In the genomic region with DNA sequence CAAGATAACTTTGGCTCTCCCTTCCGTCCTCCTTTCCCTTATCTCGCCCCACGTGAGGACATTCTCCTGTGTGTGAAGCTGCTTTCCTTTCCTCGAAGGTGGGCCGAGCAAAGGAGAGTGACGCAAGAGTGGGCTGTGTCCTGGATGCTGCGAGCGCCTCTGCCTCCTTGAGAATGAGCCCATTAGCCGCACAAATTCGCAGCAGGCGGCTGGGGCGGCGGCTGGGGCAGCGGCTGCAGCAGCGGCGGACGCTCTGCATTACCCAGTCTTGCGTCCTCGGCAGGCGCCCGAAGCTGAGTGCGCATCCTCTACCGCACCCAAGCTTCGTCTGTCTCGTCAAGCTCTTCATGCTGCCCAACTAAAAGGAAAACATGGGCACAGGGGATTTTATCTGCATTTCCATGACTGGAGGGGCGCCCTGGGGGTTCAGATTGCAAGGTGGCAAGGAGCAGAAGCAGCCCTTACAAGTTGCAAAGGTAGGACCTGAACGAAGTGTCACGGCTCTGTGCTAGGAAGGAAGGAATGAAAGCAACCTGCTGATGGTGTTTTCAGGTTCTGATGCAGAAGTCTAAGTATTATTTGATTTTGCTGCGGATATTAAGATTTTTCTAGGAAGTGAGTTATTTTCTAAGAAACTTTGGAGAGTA, we compare ENCODE assay signal across 1 cellular context.
TF ChIP-seq lines count a peak whose summit lies in the region.

A gene with protein sequence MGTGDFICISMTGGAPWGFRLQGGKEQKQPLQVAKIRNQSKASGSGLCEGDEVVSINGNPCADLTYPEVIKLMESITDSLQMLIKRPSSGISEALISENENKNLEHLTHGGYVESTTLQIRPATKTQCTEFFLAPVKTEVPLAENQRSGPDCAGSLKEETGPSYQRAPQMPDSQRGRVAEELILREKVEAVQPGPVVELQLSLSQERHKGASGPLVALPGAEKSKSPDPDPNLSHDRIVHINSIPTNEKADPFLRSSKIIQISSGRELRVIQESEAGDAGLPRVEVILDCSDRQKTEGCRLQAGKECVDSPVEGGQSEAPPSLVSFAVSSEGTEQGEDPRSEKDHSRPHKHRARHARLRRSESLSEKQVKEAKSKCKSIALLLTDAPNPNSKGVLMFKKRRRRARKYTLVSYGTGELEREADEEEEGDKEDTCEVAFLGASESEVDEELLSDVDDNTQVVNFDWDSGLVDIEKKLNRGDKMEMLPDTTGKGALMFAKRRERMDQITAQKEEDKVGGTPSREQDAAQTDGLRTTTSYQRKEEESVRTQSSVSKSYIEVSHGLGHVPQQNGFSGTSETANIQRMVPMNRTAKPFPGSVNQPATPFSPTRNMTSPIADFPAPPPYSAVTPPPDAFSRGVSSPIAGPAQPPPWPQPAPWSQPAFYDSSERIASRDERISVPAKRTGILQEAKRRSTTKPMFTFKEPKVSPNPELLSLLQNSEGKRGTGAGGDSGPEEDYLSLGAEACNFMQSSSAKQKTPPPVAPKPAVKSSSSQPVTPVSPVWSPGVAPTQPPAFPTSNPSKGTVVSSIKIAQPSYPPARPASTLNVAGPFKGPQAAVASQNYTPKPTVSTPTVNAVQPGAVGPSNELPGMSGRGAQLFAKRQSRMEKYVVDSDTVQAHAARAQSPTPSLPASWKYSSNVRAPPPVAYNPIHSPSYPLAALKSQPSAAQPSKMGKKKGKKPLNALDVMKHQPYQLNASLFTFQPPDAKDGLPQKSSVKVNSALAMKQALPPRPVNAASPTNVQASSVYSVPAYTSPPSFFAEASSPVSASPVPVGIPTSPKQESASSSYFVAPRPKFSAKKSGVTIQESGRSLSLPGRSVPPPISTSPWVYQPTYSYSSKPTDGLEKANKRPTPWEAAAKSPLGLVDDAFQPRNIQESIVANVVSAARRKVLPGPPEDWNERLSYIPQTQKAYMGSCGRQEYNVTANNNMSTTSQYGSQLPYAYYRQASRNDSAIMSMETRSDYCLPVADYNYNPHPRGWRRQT (plus strand): TSS at position 189 of the 647 bp plus-strand sequence. CDS start 183 bp downstream, at position 372.

TF ChIP-seq in H1, 55 proteins besides CTCF, POLR2A, EP300 and RAD21:
- no peak for TF ChIP-seq KDM5A (IDR thresholded peaks at IDR 0.05; ENCODE audit: low read length)
- peak; percentile 96 for TF ChIP-seq CEBPB (IDR thresholded peaks at IDR 0.05; ENCODE audit: low read depth, low read length)
- TF ChIP-seq, protein P1, sequence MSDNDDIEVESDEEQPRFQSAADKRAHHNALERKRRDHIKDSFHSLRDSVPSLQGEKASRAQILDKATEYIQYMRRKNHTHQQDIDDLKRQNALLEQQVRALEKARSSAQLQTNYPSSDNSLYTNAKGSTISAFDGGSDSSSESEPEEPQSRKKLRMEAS (IDR thresholded peaks at IDR 0.05), result peak; percentile 39; the same call in 1 of the 2 replicates
- peak; percentile 84 for TF ChIP-seq YY1 (IDR thresholded peaks at IDR 0.05; ENCODE audit: low read depth, low read length)
- peak; percentile 42; the same call in 1 of the 2 replicates for TF ChIP-seq POLR2AphosphoS5 (IDR thresholded peaks at IDR 0.05; ENCODE audit: low read depth, low read length)
- TF ChIP-seq RBBP5 (IDR thresholded peaks at IDR 0.05; ENCODE audit: borderline replicate concordance, low read depth, low read length), result peak; percentile 66; the same call in 1 of the 2 replicates
- TF ChIP-seq ZNF274 (IDR thresholded peaks at IDR 0.05; ENCODE audit: borderline replicate concordance, extremely low read depth, low read length), result no peak
- peak; percentile 77 for TF ChIP-seq JUND (IDR thresholded peaks at IDR 0.05; ENCODE audit: low read length)
- 0 out of 4 replicates have a peak, but pooled peaks of 1 of the 2 experiments have one; percentile 55 for TF ChIP-seq SIN3A (conservative IDR thresholded peaks at IDR 0.05 in 1 of 2, IDR thresholded peaks at IDR 0.05 in 1 of 2; ENCODE audit: low read depth in 1 of 2, low read length in 2 of 2)
- peak; percentile 82 for TF ChIP-seq TAF1 (IDR thresholded peaks at IDR 0.05; ENCODE audit: low read depth, low read length)
- TF ChIP-seq, protein P2, sequence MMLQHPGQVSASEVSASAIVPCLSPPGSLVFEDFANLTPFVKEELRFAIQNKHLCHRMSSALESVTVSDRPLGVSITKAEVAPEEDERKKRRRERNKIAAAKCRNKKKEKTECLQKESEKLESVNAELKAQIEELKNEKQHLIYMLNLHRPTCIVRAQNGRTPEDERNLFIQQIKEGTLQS (IDR thresholded peaks at IDR 0.05; ENCODE audit: insufficient read depth, low read depth, low read length), result peak; percentile 67
- peak; percentile 94 for TF ChIP-seq CREB1 (IDR thresholded peaks at IDR 0.05)
- TF ChIP-seq SP1 (IDR thresholded peaks at IDR 0.05; ENCODE audit: low read depth, low read length), result no peak
- TF ChIP-seq ASH2L (IDR thresholded peaks at IDR 0.05; ENCODE audit: low read length), result peak; percentile 92
- no peak for TF ChIP-seq TEAD4 (IDR thresholded peaks at IDR 0.05; ENCODE audit: low read depth, low read length)
- TF ChIP-seq GABPA (IDR thresholded peaks at IDR 0.05; ENCODE audit: borderline replicate concordance, insufficient read depth, low read length), result 0 out of 2 replicates have a peak, but pooled peaks have one; percentile 25
- peak; percentile 40 for TF ChIP-seq BACH1 (IDR thresholded peaks at IDR 0.05; ENCODE audit: low read length)
- peak; percentile 61 for TF ChIP-seq TAF7 (optimal IDR thresholded peaks at IDR 0.05; ENCODE audit: borderline replicate concordance, low read depth, low read length)
- TF ChIP-seq HDAC2 (IDR thresholded peaks at IDR 0.05; ENCODE audit: borderline replicate concordance in 1 of 2, low read depth in 2 of 2, low read length in 2 of 2), result peak in 1 of 2 experiments; percentile 72; a peak in 1 of 4 replicates
- TF ChIP-seq NANOG (IDR thresholded peaks at IDR 0.05; ENCODE audit: insufficient read depth, low read depth, low read length, poor library complexity, severe bottlenecking), result peak; percentile 32
- TF ChIP-seq, protein P3, sequence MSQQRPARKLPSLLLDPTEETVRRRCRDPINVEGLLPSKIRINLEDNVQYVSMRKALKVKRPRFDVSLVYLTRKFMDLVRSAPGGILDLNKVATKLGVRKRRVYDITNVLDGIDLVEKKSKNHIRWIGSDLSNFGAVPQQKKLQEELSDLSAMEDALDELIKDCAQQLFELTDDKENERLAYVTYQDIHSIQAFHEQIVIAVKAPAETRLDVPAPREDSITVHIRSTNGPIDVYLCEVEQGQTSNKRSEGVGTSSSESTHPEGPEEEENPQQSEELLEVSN (IDR thresholded peaks at IDR 0.05), result 0 out of 2 replicates have a peak, but pooled peaks have one; percentile 13
- TF ChIP-seq, protein P4, sequence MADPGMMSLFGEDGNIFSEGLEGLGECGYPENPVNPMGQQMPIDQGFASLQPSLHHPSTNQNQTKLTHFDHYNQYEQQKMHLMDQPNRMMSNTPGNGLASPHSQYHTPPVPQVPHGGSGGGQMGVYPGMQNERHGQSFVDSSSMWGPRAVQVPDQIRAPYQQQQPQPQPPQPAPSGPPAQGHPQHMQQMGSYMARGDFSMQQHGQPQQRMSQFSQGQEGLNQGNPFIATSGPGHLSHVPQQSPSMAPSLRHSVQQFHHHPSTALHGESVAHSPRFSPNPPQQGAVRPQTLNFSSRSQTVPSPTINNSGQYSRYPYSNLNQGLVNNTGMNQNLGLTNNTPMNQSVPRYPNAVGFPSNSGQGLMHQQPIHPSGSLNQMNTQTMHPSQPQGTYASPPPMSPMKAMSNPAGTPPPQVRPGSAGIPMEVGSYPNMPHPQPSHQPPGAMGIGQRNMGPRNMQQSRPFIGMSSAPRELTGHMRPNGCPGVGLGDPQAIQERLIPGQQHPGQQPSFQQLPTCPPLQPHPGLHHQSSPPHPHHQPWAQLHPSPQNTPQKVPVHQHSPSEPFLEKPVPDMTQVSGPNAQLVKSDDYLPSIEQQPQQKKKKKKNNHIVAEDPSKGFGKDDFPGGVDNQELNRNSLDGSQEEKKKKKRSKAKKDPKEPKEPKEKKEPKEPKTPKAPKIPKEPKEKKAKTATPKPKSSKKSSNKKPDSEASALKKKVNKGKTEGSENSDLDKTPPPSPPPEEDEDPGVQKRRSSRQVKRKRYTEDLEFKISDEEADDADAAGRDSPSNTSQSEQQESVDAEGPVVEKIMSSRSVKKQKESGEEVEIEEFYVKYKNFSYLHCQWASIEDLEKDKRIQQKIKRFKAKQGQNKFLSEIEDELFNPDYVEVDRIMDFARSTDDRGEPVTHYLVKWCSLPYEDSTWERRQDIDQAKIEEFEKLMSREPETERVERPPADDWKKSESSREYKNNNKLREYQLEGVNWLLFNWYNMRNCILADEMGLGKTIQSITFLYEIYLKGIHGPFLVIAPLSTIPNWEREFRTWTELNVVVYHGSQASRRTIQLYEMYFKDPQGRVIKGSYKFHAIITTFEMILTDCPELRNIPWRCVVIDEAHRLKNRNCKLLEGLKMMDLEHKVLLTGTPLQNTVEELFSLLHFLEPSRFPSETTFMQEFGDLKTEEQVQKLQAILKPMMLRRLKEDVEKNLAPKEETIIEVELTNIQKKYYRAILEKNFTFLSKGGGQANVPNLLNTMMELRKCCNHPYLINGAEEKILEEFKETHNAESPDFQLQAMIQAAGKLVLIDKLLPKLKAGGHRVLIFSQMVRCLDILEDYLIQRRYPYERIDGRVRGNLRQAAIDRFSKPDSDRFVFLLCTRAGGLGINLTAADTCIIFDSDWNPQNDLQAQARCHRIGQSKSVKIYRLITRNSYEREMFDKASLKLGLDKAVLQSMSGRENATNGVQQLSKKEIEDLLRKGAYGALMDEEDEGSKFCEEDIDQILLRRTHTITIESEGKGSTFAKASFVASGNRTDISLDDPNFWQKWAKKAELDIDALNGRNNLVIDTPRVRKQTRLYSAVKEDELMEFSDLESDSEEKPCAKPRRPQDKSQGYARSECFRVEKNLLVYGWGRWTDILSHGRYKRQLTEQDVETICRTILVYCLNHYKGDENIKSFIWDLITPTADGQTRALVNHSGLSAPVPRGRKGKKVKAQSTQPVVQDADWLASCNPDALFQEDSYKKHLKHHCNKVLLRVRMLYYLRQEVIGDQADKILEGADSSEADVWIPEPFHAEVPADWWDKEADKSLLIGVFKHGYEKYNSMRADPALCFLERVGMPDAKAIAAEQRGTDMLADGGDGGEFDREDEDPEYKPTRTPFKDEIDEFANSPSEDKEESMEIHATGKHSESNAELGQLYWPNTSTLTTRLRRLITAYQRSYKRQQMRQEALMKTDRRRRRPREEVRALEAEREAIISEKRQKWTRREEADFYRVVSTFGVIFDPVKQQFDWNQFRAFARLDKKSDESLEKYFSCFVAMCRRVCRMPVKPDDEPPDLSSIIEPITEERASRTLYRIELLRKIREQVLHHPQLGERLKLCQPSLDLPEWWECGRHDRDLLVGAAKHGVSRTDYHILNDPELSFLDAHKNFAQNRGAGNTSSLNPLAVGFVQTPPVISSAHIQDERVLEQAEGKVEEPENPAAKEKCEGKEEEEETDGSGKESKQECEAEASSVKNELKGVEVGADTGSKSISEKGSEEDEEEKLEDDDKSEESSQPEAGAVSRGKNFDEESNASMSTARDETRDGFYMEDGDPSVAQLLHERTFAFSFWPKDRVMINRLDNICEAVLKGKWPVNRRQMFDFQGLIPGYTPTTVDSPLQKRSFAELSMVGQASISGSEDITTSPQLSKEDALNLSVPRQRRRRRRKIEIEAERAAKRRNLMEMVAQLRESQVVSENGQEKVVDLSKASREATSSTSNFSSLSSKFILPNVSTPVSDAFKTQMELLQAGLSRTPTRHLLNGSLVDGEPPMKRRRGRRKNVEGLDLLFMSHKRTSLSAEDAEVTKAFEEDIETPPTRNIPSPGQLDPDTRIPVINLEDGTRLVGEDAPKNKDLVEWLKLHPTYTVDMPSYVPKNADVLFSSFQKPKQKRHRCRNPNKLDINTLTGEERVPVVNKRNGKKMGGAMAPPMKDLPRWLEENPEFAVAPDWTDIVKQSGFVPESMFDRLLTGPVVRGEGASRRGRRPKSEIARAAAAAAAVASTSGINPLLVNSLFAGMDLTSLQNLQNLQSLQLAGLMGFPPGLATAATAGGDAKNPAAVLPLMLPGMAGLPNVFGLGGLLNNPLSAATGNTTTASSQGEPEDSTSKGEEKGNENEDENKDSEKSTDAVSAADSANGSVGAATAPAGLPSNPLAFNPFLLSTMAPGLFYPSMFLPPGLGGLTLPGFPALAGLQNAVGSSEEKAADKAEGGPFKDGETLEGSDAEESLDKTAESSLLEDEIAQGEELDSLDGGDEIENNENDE (IDR thresholded peaks at IDR 0.05; ENCODE audit: insufficient replicate concordance, low read length), result peak; percentile 29
- TF ChIP-seq MAFK (IDR thresholded peaks at IDR 0.05; ENCODE audit: low read depth, low read length), result no peak
- peak; percentile 97 for TF ChIP-seq TBP (IDR thresholded peaks at IDR 0.05; ENCODE audit: low read depth, low read length)
